In genomic region chr17:57692770-57693169, GRCh38 we compare ENCODE assay signal across 15 cellular contexts. TPM values are rescaled to one million over a fixed set of nuclear protein-coding genes. Genes with fewer than 3 reads are reported as not detected.
"Had no signal": no experiment of that assay in that cellular context is flagged by ENCODE, and none has a peak within 500 bp of the region (broad histone marks: within the 10 kb centered on the region; RNA-seq: fewer than 3 reads in every experiment).

No MANE protein-coding gene starts in this region.

- H3K4me3 Mint-ChIP-seq: nephron progenitor cell, type B pancreatic cell had no signal

- DNase-seq: activated CD4-positive, CD25-positive, alpha-beta regulatory T cell treated with anti-CD3 and anti-CD28 coated beads, Interleukin-2, amount 50 U/mL, for 72 hours; activated gamma-delta T cell treated with Interleukin-2 at 50 U/mL for 16 hours; activated T-cell treated with anti-CD3 and anti-CD28 coated beads for 4 hours; aorta; dermis blood vessel endothelial cell; head of caudate nucleus; mesendoderm; nephron progenitor cell; occipital lobe; SJCRH30; stimulated activated CD4-positive, alpha-beta T cell treated with anti-CD3 and anti-CD28 coated beads, Interleukin-4, amount 100 ng/mL, for 24 hours; stimulated activated naive CD8-positive, alpha-beta T cell treated with anti-CD3 and anti-CD28 coated beads, Interleukin-15, Interleukin-2, amounts not matched to agents 100 U/mL and 50 U/mL, for 24 hours; T1000 had no signal

- H3K27ac Mint-ChIP-seq: nephron progenitor cell, type B pancreatic cell had no signal

- ATAC-seq: stimulated activated naive CD8-positive, alpha-beta T cell treated with anti-CD3 and anti-CD28 coated beads, Interleukin-15, Interleukin-2, amounts not matched to agents 100 U/mL and 50 U/mL, for 24 hours had no signal

- H3K27me3 Mint-ChIP-seq: type B pancreatic cell had no signal

- H3K4me1 Mint-ChIP-seq: nephron progenitor cell had no signal

RNA-seq across cellular contexts. Expression of gene CCDC182, which starts 52.3 kb away (rescaled TPM):
- polyA plus RNA-seq: aorta, liver had no signal
